Comparison of ENCODE assay signal across 8 cellular contexts in the genomic region with DNA sequence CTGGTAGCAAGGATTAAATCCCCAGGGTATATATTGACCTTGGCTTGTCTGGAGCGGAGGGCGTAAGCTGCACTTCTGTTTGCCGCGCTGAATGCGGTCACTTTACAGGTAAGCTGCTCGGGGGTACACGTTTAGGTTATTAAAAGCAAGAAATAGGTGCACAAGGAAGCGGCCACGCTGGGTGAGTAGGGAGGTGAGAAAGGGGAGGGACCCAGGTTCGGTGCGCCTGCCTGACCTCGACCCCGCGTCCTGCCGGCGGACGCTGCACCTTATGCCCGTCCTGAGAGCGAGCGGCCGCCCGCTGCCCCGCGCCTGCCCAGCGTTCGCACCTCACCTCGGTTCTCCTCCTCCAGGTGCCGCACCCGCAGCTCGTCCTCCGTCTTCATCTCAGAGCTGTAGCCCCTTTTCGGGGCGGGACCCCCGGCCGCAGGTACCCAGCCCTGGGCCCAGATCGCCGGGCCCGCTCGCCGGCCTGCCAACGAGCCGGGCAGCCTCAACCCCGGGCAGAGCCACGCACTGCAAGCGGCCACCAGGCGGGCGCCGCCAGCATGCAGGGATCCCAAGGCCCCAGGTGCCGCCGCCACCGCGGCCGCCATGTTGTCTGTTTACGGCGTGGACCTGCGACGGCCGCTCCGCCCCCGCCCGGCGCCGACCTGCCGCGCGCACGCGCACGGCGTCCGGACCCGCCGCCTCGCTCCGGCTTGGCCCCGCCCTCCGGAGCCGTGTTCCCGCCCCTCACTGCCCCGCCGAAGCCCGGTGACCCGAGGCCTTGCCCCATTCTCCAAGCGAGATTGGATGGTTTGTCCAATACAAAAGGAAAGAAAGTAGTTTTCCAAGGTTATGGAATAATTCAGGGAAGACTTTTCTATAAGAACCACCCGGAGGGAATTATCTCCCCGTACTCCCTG. TPM values are rescaled to one million over a fixed set of nuclear protein-coding genes. Genes with fewer than 3 reads are reported as not detected.
DNase-seq lines count a peak whose midpoint lies in the region; ATAC-seq and TF ChIP-seq lines count a peak whose summit lies in the region.

A gene with protein sequence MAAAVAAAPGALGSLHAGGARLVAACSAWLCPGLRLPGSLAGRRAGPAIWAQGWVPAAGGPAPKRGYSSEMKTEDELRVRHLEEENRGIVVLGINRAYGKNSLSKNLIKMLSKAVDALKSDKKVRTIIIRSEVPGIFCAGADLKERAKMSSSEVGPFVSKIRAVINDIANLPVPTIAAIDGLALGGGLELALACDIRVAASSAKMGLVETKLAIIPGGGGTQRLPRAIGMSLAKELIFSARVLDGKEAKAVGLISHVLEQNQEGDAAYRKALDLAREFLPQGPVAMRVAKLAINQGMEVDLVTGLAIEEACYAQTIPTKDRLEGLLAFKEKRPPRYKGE (minus strand): TSS at position 625 of the 908 bp plus-strand sequence. CDS start 29 bp downstream, at position 596.

- 0 to 1% methylated on average over 7 to 59 of the region's 86 CpGs for WGBS in transverse colon (ENCODE audit: low coverage in 1 of 2), 2 donors

- no peaks in the 10 kb centered on the region for H3K27me3 ChIP-seq in GM06990 (replicated peaks; ENCODE audit: control insufficient read depth, insufficient read depth, low read length)
- no peaks in the 10 kb centered on the region for H3K27me3 ChIP-seq in adipocyte (replicated peaks; ENCODE audit: control insufficient read depth, insufficient read depth, low read length)
- H3K27me3 ChIP-seq in transverse colon, result no peaks in the 10 kb centered on the region

- peak within 1 kb of the TSS; percentile 92 to 93 for H3K27ac Mint-ChIP-seq in T-cell

- H3K4me1 ChIP-seq in adipocyte (ENCODE audit: control insufficient read depth, insufficient read depth, low read length), result peaks cover 18% of the 10 kb centered on the region
- H3K4me1 ChIP-seq in transverse colon, result peaks cover 0 to 22% (median 19%) of the 10 kb centered on the region in 4 donors

- peaks cover 49 to 52% (median 49%) of the 10 kb centered on the region in 3 donors for H3K4me1 Mint-ChIP-seq in T-cell

- intact Hi-C loops in cardiac septum (cut with DNase I) (loop anchor here (2.0 kb wide), 2 partner anchors 59 to 167 kb away; no protein-coding TSS in a partner anchor), posterior cingulate gyrus (cut with DNase I) (loop anchor here (2.0 to 5.0 kb wide), 2 partner anchors 61 to 164 kb away; a partner anchor contains a TSS), transverse colon (cut with DNase I; ENCODE audit: low total_unique reads) (no loop called here)

- H3K27ac ChIP-seq in transverse colon, result peak within 1 kb of the TSS; percentile 91 to 94 (median 92)

- H3K9ac ChIP-seq in adipocyte (ENCODE audit: low read length), result peak within 1 kb of the TSS; percentile 94

- H3K36me3 ChIP-seq in GM06990 (ENCODE audit: control insufficient read depth, insufficient read depth, low read length), result no peaks in the 10 kb centered on the region
- H3K36me3 ChIP-seq in adipocyte (ENCODE audit: control insufficient read depth, insufficient read depth, low read length, severe bottlenecking), result no peaks in the 10 kb centered on the region
- H3K36me3 ChIP-seq in transverse colon, result no peaks in the 10 kb centered on the region

- in situ Hi-C loops in transverse colon (cut with MboI; ENCODE audit: low pct_ligation_motif_present in 1 of 4, low pct_unique_long_range_greater_than_20kb in 1 of 4, low sequenced_read_pairs in 3 of 4), result loop anchor here in 1 of 4 donors (10.0 kb wide), 1 partner anchor 63 kb away; a partner anchor contains a TSS

- peak; percentile 88 for DNase-seq in GM06990 (ENCODE audit: extremely low read depth, insufficient read length)
- peak; percentile 52 for DNase-seq in H4 (ENCODE audit: low spot score)
- DNase-seq in LoVo (ENCODE audit: low spot score), result peak; percentile 88
- peak; percentile 72 to 89 (median 81) for DNase-seq in T-cell
- DNase-seq in adipocyte (ENCODE audit: low read depth), result peak; percentile 93
- DNase-seq in cardiac septum (ENCODE audit: low spot score), result peak; percentile 95
- DNase-seq in posterior cingulate gyrus, result peak; percentile 76 to 98 (median 84)
- peak; percentile 91 for DNase-seq in transverse colon

- no peaks in the 10 kb centered on the region for H3K27me3 Mint-ChIP-seq in T-cell

- peak within 1 kb of the TSS; percentile 89 to 98 (median 92) for H3K4me3 Mint-ChIP-seq in T-cell

- H3K36me3 Mint-ChIP-seq in T-cell, result peaks cover 15% of the 10 kb centered on the region

- TF ChIP-seq EP300 in transverse colon (IDR thresholded peaks at IDR 0.05; ENCODE audit: low read depth), result no peak

- ATAC-seq in T-cell (replicated peaks in 1 of 4), result peak; percentile 95 to 98 (median 97)

- H3K9me3 ChIP-seq in adipocyte (ENCODE audit: control insufficient read depth, low read length) (no peaks in the 10 kb centered on the region), transverse colon (no peaks in the 10 kb centered on the region)

- no peaks in the 10 kb centered on the region for H3K9me3 Mint-ChIP-seq in T-cell

- POLR2A ChIA-PET in T-cell (lab: Charles Lee), result interaction anchor here in 1 of 2 donors (0.7 to 1.0 kb wide), 2 partner anchors 63 to 1643 kb away, joined by 3 to 4 read pairs; no protein-coding TSS in a partner anchor

- TF ChIP-seq CTCF in GM06990 (IDR thresholded peaks at IDR 0.05; ENCODE audit: insufficient read depth, low read length, poor library complexity, severe bottlenecking) (no peak), transverse colon (IDR thresholded peaks at IDR 0.05) (no peak)

- peak within 1 kb of the TSS; percentile 78 for H3K4me3 ChIP-seq in GM06990 (replicated peaks; ENCODE audit: low read depth, low read length)
- peak within 1 kb of the TSS; percentile 95 for H3K4me3 ChIP-seq in adipocyte (ENCODE audit: low read length)
- H3K4me3 ChIP-seq in transverse colon, result peak within 1 kb of the TSS; percentile 82 to 97 (median 88)

- TF ChIP-seq POLR2A in transverse colon (IDR thresholded peaks at IDR 0.05), result peak; percentile 52

- CTCF ChIA-PET in T-cell (lab: Charles Lee), result interaction anchor here (0.5 to 1.2 kb wide), 6 partner anchors 27 to 446 kb away, joined by 3 to 4 read pairs (median 4); no protein-coding TSS in a partner anchor

RNA-seq across cellular contexts. Expression of the gene that starts here (rescaled TPM):
- total RNA-seq in H4 (2014; rRNA removed; shearing (Covaris generic)), result 12.9 TPM in 2 replicates
- total RNA-seq in T-cell, result 10 to 100 TPM; 17.2 to 24.6 (median 21.6) TPM
- 39.7 TPM for total RNA-seq in cardiac septum
- total RNA-seq in transverse colon, result 100 to 1,000 TPM in 2 of 4 donors, 10 to 100 TPM in 2; 55.0 to 136 (median 83.8) TPM

Comparison
In these comparisons a context has a peak if more than half of its experiments do, and no peak if none do; other contexts are left out.
1. Peak in every context shown above with its lines: DNase-seq, ATAC-seq, H3K4me3 ChIP-seq and H3K27ac ChIP-seq.